In the genomic region with DNA sequence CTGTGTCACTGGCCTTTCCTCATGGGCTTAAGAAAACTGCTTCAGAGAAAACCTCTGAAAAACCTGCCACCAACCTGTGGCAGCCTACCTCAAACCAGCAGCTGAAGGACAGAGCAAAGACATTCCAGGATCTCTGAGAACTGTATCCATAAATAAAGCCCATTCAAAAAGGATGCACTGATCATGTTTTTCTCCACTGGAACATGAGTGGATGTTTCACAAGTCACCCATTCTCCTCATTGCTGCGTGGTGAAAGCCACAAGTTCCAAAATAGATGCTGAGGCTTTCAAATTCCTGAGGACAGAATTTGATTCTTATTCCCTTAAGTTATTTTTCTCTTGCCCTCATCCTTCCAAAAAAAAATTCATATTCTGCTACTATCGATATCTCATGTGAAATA, we compare ENCODE assay signal across 23 cellular contexts.
"Had no signal": no experiment of that assay in that cellular context is flagged by ENCODE, and none has a peak within 500 bp of the region (broad histone marks: within the 10 kb centered on the region; RNA-seq: fewer than 3 reads in every experiment).

No MANE protein-coding gene starts in this region.

- ATAC-seq: activated CD8-positive, alpha-beta T cell treated with anti-CD3 and anti-CD28 coated beads, Interleukin-2, amount 10 ng/mL, durations not matched to agents 7 days and 5 days; lower lobe of right lung; mucosa of descending colon; naive thymus-derived CD4-positive, alpha-beta T cell; sciatic nerve had no signal

- H3K4me1 ChIP-seq: lower lobe of right lung, spleen had no signal

- H3K27ac ChIP-seq: ascending aorta, lower lobe of right lung, spleen, upper lobe of left lung had no signal

- H3K9me3 ChIP-seq: ascending aorta, esophagus muscularis mucosa, lower lobe of right lung, mucosa of descending colon, spleen, thoracic aorta, upper lobe of left lung had no signal

- H3K36me3 ChIP-seq: ascending aorta, esophagus muscularis mucosa, lower lobe of right lung, spleen, thoracic aorta, upper lobe of left lung had no signal

- H3K27me3 ChIP-seq: ascending aorta, esophagus muscularis mucosa, spleen, upper lobe of left lung had no signal

- H3K4me3 ChIP-seq: ascending aorta, esophagus muscularis mucosa, lower lobe of right lung, mucosa of descending colon, spleen, thoracic aorta, upper lobe of left lung had no signal

- DNase-seq: activated CD4-positive, alpha-beta T cell treated with anti-CD3 and anti-CD28 coated beads for 1 hour; activated CD4-positive, alpha-beta T cell treated with anti-CD3 and anti-CD28 coated beads, Interleukin-2, amount 50 U/mL, for 1 hour; activated CD8-positive, alpha-beta T cell treated with anti-CD3 and anti-CD28 coated beads, Interleukin-2, amount 10 ng/mL, durations not matched to agents 7 days and 5 days; activated gamma-delta T cell; effector memory CD4-positive, alpha-beta T cell; kidney; lower lobe of right lung; mesendoderm; mucosa of descending colon; naive thymus-derived CD4-positive, alpha-beta T cell; occipital lobe; posterior cingulate gyrus; spleen; stimulated activated CD4-positive, alpha-beta T cell treated with anti-CD3 and anti-CD28 coated beads, Interleukin-4, amount 100 ng/mL, for 1 hour; stimulated activated naive CD4-positive, alpha-beta T cell; T-helper 1 cell; upper lobe of left lung had no signal

- FAIRE-seq: colon, endothelial cell of umbilical vein, kidney had no signal
